In the genomic region with DNA sequence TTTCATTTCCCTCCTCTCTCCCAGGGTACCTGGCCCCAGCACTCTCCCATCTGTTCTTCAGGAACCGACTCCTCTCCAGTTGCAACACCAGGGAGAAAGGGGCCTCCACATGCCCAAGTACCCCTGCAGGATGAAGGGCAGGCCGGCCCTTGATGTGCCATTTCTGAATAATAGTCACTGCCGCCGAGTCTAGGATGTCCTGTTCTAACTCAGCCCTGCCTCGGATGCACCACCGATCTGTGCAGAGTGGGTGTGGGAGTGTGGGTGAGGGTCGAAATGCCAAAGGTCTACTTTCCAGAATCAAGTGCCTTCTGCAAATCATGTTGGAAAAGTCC, we compare ENCODE assay signal across 16 cellular contexts. TPM values are rescaled to one million over a fixed set of nuclear protein-coding genes. Genes with fewer than 3 reads are reported as not detected.
A peak's percentile ranks its signal among the peaks of the same experiment; 100 is the strongest.
DNase-seq lines count a peak whose midpoint lies in the region; ATAC-seq and TF ChIP-seq lines count a peak whose summit lies in the region.
"Had no signal": no experiment of that assay in that cellular context is flagged by ENCODE, and none has a peak within 500 bp of the region (broad histone marks: within the 10 kb centered on the region; RNA-seq: fewer than 3 reads in every experiment).

No MANE protein-coding gene starts in this region.

- H3K9me2 ChIP-seq in DOHH2 (replicated peaks; ENCODE audit: control insufficient read depth, low read length) = no peaks in the 10 kb centered on the region

- CTCF ChIA-PET in Panc1 (lab: Charles Lee) = interaction anchor here (0.6 to 1.5 kb wide), 14 partner anchors 8 to 351 kb away, joined by 3 to 8 read pairs (median 4); no protein-coding TSS in a partner anchor

- H3K27me3 Mint-ChIP-seq in stimulated activated naive CD8-positive, alpha-beta T cell treated with anti-CD3 and anti-CD28 coated beads, Interleukin-15, amount 100 ng/mL, for 72 hours = no peaks in the 10 kb centered on the region

- TF ChIP-seq POLR2A in gastroesophageal sphincter (IDR thresholded peaks at IDR 0.05) (no peak), GM18505 (IDR thresholded peaks at IDR 0.05; ENCODE audit: borderline replicate concordance, extremely low read depth, insufficient read depth, insufficient read length) (no peak)

- intact Hi-C loops in Panc1 (cut with micrococcal nuclease; ENCODE audit: unreplicated experiment) = loop anchor here (2.0 to 5.0 kb wide), 2 partner anchors 223 to 305 kb away; no protein-coding TSS in a partner anchor

- peaks cover 8% of the 10 kb centered on the region for H3K4me1 Mint-ChIP-seq in stimulated activated naive CD8-positive, alpha-beta T cell treated with anti-CD3 and anti-CD28 coated beads, Interleukin-15, amount 100 ng/mL, for 72 hours

- H3K9me3 ChIP-seq in DOHH2 (ENCODE audit: control insufficient read depth, insufficient read depth, low read length) (no peaks in the 10 kb centered on the region), Panc1 (ENCODE audit: control insufficient read depth, insufficient read depth, low read depth, low read length) (no peaks in the 10 kb centered on the region), gastroesophageal sphincter (no peaks in the 10 kb centered on the region)
- H3K9me3 ChIP-seq: ascending aorta; BLaER1 treated with 17β-estradiol and CSF1 and Interleukin-3, amounts not matched to agents 10 nM and 100 nM; esophagus squamous epithelium; tibial artery had no signal

- no peak for DNase-seq in Panc1 (ENCODE audit: low read depth, low spot score)
- no peak for DNase-seq in stimulated activated naive CD8-positive, alpha-beta T cell treated with anti-CD3 and anti-CD28 coated beads, Interleukin-15, amount 100 ng/mL, for 72 hours
- DNase-seq: esophagus squamous epithelium, GF-D8, KG1, NCI-H774 had no signal

- ATAC-seq in Panc1 = peak; percentile 46
- no peak for ATAC-seq in gastroesophageal sphincter
- ATAC-seq in stimulated activated naive CD8-positive, alpha-beta T cell treated with anti-CD3 and anti-CD28 coated beads, Interleukin-15, amount 100 ng/mL, for 72 hours = peak; percentile 11
- no peak for ATAC-seq in GM18505 (IDR thresholded peaks at IDR 0.05; ENCODE audit: unreplicated experiment)
- no peak for ATAC-seq in HG03175 (IDR thresholded peaks at IDR 0.05; ENCODE audit: unreplicated experiment)
- ATAC-seq in GM18517 (IDR thresholded peaks at IDR 0.05; ENCODE audit: unreplicated experiment) = no peak

- BruUV-seq in Panc1 (replicated peaks; lab: Mats Ljungman, UMichigan) = no TSS peak

- H3K27ac ChIP-seq in DOHH2 (ENCODE audit: low read depth, low read length) (no peak overlapping the region), Panc1 (ENCODE audit: low read length) (no peak overlapping the region), gastroesophageal sphincter (peak overlapping the region in 3 of 4 donors; percentile 66 to 76 (median 68))
- H3K27ac ChIP-seq: parathyroid adenoma had no signal

- H3K27me3 ChIP-seq in DOHH2 (ENCODE audit: control insufficient read depth, low read length) (no peaks in the 10 kb centered on the region), Panc1 (ENCODE audit: control insufficient read depth, insufficient read depth, low read length) (no peaks in the 10 kb centered on the region), gastroesophageal sphincter (no peaks in the 10 kb centered on the region)
- H3K27me3 ChIP-seq: ascending aorta, esophagus squamous epithelium, tibial artery had no signal

- H4K20me1 ChIP-seq in DOHH2 (ENCODE audit: control insufficient read depth, insufficient read depth, low read depth, low read length) = no peaks in the 10 kb centered on the region

- H3K79me2 ChIP-seq in DOHH2 (ENCODE audit: control insufficient read depth, low read length) = no peaks in the 10 kb centered on the region
- H3K79me2 ChIP-seq: parathyroid adenoma had no signal

- no peak for TF ChIP-seq CTCF in DOHH2 (IDR thresholded peaks at IDR 0.05; ENCODE audit: low read depth, low read length, poor library complexity, severe bottlenecking)
- peak; percentile 62 for TF ChIP-seq CTCF in Panc1 (IDR thresholded peaks at IDR 0.05)
- no peak for TF ChIP-seq CTCF in gastroesophageal sphincter (IDR thresholded peaks at IDR 0.05)

- 41 to 67% methylated on average over 4 of the region's 7 CpGs for WGBS in gastroesophageal sphincter (ENCODE audit: low coverage in 1 of 2), 2 donors

- no peak overlapping the region for H3K4me3 Mint-ChIP-seq in stimulated activated naive CD8-positive, alpha-beta T cell treated with anti-CD3 and anti-CD28 coated beads, Interleukin-15, amount 100 ng/mL, for 72 hours

- in situ Hi-C loops in Panc1 (cut with HindIII; ENCODE audit: low pct_unique_long_range_greater_than_20kb, low sequenced_read_pairs) = no loop called here

- no peaks in the 10 kb centered on the region for H3K36me3 ChIP-seq in DOHH2 (ENCODE audit: control insufficient read depth, low read length)
- H3K36me3 ChIP-seq in Panc1 (ENCODE audit: control insufficient read depth, insufficient read depth, low read length) = no peaks in the 10 kb centered on the region
- peaks cover 0 to 52% of the 10 kb centered on the region in 2 donors for H3K36me3 ChIP-seq in gastroesophageal sphincter

- no peaks in the 10 kb centered on the region for H3K9me3 Mint-ChIP-seq in stimulated activated naive CD8-positive, alpha-beta T cell treated with anti-CD3 and anti-CD28 coated beads, Interleukin-15, amount 100 ng/mL, for 72 hours

- H3F3A ChIP-seq in DOHH2 (ENCODE audit: control insufficient read depth, insufficient read depth) = no peaks in the 10 kb centered on the region

- no peak overlapping the region for H3K4me3 ChIP-seq in DOHH2 (ENCODE audit: low read length)
- H3K4me3 ChIP-seq in Panc1 (ENCODE audit: low read depth in 2 of 2, low read length in 2 of 2) = no peak overlapping the region
- H3K4me3 ChIP-seq in gastroesophageal sphincter = no peak overlapping the region
- H3K4me3 ChIP-seq: ascending aorta; BLaER1 treated with 17β-estradiol and CSF1 and Interleukin-3, amounts not matched to agents 10 nM and 100 nM; esophagus squamous epithelium; GM23248; tibial artery had no signal

- H3K27ac Mint-ChIP-seq in stimulated activated naive CD8-positive, alpha-beta T cell treated with anti-CD3 and anti-CD28 coated beads, Interleukin-15, amount 100 ng/mL, for 72 hours = peak overlapping the region in 1 of 2 donors; percentile 90

- POLR2A ChIA-PET in Panc1 (lab: Charles Lee) = interaction anchor here (0.6 to 0.7 kb wide), 2 partner anchors 17 to 220 kb away, joined by 5 to 10 read pairs; no protein-coding TSS in a partner anchor

- peak overlapping the region; percentile 39 for H3K4me2 ChIP-seq in DOHH2 (ENCODE audit: low read length)

- no peak for TF ChIP-seq EP300 in gastroesophageal sphincter (IDR thresholded peaks at IDR 0.05)

- H3K4me1 ChIP-seq in DOHH2 (ENCODE audit: control insufficient read depth, low read length) (peaks cover 6% of the 10 kb centered on the region), Panc1 (ENCODE audit: control insufficient read depth, insufficient read depth, low read length) (peaks cover 38% of the 10 kb centered on the region), gastroesophageal sphincter (peaks cover 0 to 38% (median 3%) of the 10 kb centered on the region in 3 donors)
- H3K4me1 ChIP-seq: parathyroid adenoma had no signal

RNA-seq across cellular contexts. Expression of a gene that starts 25.4 kb away (rescaled TPM):
- total RNA-seq in Panc1 (2021; ENCODE audit: unreplicated experiment) (73.7 TPM), gastroesophageal sphincter (100 to 1,000 TPM in 2 of 4 donors, 10 to 100 TPM in 2; 56.3 to 111 (median 99.5) TPM)
- 59.2 TPM for polyA plus RNA-seq in Panc1 (2012; ENCODE audit: insufficient read length)

RNA-seq across cellular contexts. Expression of a gene that starts 32.7 kb away (rescaled TPM):
- 23.5 TPM for total RNA-seq in Panc1 (2021; ENCODE audit: unreplicated experiment)
- 17.7 TPM for polyA plus RNA-seq in Panc1 (2012; ENCODE audit: insufficient read length)
- 10 to 100 TPM; 27.0 to 62.2 (median 44.0) TPM for total RNA-seq in gastroesophageal sphincter

Comparison
In these comparisons a context has a peak if more than half of its experiments do, and no peak if none do; other contexts are left out.
1. H3K27ac ChIP-seq: peak in gastroesophageal sphincter (3 of 4); none in DOHH2 (single experiment) and Panc1 (single experiment).
2. ATAC-seq: peak in Panc1 (single experiment) and stimulated activated naive CD8-positive, alpha-beta T cell treated with anti-CD3 and anti-CD28 coated beads, Interleukin-15, amount 100 ng/mL, for 72 hours (single experiment); none in gastroesophageal sphincter (single experiment), GM18505 (single experiment), HG03175 (single experiment) and GM18517 (single experiment).